In the genomic region with DNA sequence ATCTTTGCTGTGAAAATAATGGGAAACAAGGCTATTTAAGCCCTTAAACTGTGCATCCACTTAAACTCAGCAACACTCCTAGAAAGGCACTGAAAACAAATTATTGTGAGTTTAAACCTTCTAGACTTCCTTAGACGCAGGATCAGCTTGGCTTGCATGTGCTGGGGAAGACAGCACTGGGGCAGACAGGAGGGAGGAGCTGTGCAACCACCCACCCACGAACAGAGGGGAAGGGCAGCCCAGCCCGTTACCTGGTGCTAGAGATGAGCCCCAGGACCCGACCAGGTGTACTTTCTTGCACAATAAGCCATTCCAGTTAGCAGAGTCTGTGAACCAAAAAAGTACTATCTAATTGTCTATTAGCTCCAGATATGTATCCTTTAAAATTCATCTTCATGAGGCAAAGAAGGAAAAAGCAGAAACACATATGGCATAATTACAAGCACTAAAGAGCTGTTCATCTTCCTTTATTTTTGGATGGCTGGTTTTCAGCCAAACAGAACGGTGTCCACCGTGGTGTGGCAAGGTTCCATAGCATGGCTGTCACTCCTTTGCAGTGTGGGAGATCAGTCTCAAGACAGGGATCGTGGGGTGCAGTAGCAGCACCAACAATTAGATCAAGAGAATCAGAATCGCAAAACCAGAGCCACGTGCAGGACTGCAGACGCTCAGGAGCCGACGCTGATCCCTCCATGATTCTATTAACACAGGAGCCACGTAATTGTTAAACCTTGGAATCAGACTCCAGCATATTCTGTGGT, we compare ENCODE assay signal across 1 cellular context.
TF ChIP-seq lines count a peak whose summit lies in the region.

No MANE protein-coding gene starts in this region.

TF ChIP-seq in GM23338, 12 proteins besides CTCF, POLR2A, EP300 and RAD21 (continued from another document):
- no peak for TF ChIP-seq REST (IDR thresholded peaks at IDR 0.05; ENCODE audit: unreplicated experiment)
- TF ChIP-seq ZNF114 (CRISPR knock-in tag; IDR thresholded peaks at IDR 0.05), result no peak
- TF ChIP-seq, protein P1, sequence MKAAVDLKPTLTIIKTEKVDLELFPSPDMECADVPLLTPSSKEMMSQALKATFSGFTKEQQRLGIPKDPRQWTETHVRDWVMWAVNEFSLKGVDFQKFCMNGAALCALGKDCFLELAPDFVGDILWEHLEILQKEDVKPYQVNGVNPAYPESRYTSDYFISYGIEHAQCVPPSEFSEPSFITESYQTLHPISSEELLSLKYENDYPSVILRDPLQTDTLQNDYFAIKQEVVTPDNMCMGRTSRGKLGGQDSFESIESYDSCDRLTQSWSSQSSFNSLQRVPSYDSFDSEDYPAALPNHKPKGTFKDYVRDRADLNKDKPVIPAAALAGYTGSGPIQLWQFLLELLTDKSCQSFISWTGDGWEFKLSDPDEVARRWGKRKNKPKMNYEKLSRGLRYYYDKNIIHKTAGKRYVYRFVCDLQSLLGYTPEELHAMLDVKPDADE (IDR thresholded peaks at IDR 0.05), result no peak
- no peak for TF ChIP-seq NANOG (IDR thresholded peaks at IDR 0.05; ENCODE audit: borderline replicate concordance)
- no peak for TF ChIP-seq ZNF331 (CRISPR knock-in tag; IDR thresholded peaks at IDR 0.05; ENCODE audit: low read depth)
- TF ChIP-seq STAT1 (IDR thresholded peaks at IDR 0.05; ENCODE audit: unreplicated experiment), result no peak
- TF ChIP-seq CREB1 (CRISPR knock-in tag; IDR thresholded peaks at IDR 0.05; ENCODE audit: low read depth), result no peak
- no peak for TF ChIP-seq POLR2AphosphoS5 (IDR thresholded peaks at IDR 0.05; ENCODE audit: low read depth)
- no peak for TF ChIP-seq EZH2 (IDR thresholded peaks at IDR 0.05; ENCODE audit: low read depth, unreplicated experiment)
- TF ChIP-seq EZH2phosphoT487 (IDR thresholded peaks at IDR 0.05; ENCODE audit: unreplicated experiment), result no peak
